8 cellular contexts compared by ENCODE assay signal in genomic region chr19:40464059-40465024, GRCh38. TPM values are rescaled to one million over a fixed set of nuclear protein-coding genes. Genes with fewer than 3 reads are reported as not detected.
A peak's percentile ranks its signal among the peaks of the same experiment; 100 is the strongest.
DNase-seq lines count a peak whose midpoint lies in the region; ATAC-seq, FAIRE-seq and TF ChIP-seq lines count a peak whose summit lies in the region.

No MANE protein-coding gene starts in this region.

- peak overlapping the region; percentile 50 to 77 (median 62) for H3K4me3 ChIP-seq in pancreas
- H3K4me3 ChIP-seq in tibial artery, result peak overlapping the region; percentile 67 to 82

- peak; percentile 66 to 92 (median 88) for TF ChIP-seq CTCF in pancreas (IDR thresholded peaks at IDR 0.05)
- peak; percentile 85 for TF ChIP-seq CTCF in tibial artery (IDR thresholded peaks at IDR 0.05)

- peaks cover 24% of the 10 kb centered on the region for H3K4me1 Mint-ChIP-seq in activated naive CD8-positive, alpha-beta T cell treated with anti-CD3 and anti-CD28 coated beads, Interleukin-2, amount 10 ng/mL, durations not matched to agents 7 days and 5 days

- no peaks in the 10 kb centered on the region for H3K36me3 Mint-ChIP-seq in activated naive CD8-positive, alpha-beta T cell treated with anti-CD3 and anti-CD28 coated beads, Interleukin-2, amount 10 ng/mL, durations not matched to agents 7 days and 5 days

- H3K9me3 Mint-ChIP-seq in activated naive CD8-positive, alpha-beta T cell treated with anti-CD3 and anti-CD28 coated beads, Interleukin-2, amount 10 ng/mL, durations not matched to agents 7 days and 5 days, result no peaks in the 10 kb centered on the region

- no peak for FAIRE-seq in pancreas (lab: Jason Lieb, UNC)

- peaks cover 21% of the 10 kb centered on the region for H3K27me3 Mint-ChIP-seq in activated naive CD8-positive, alpha-beta T cell treated with anti-CD3 and anti-CD28 coated beads, Interleukin-2, amount 10 ng/mL, durations not matched to agents 7 days and 5 days

- H3K36me3 ChIP-seq in pancreas (no peaks in the 10 kb centered on the region), tibial artery (no peaks in the 10 kb centered on the region)

- DNase-seq in ELF-1 (ENCODE audit: low read depth, low spot score) (peak; percentile 88), MV-4-11 (lab: John Stamatoyannopoulos, UW) (peak; percentile 81), head of caudate nucleus (peak; percentile 62 to 94 (median 84)), pancreas (peak; percentile 82 to 97 (median 90)), tibial artery (peak; percentile 90 to 92)
- peak; percentile 73 for DNase-seq in activated naive CD8-positive, alpha-beta T cell treated with anti-CD3 and anti-CD28 coated beads, Interleukin-2, amount 10 ng/mL, durations not matched to agents 7 days and 5 days

- H3K27ac ChIP-seq in pancreas, result peak overlapping the region; percentile 57 to 91 (median 88)
- H3K27ac ChIP-seq in tibial artery, result peak overlapping the region; percentile 90 to 92

- 17 to 20% methylated on average over 11 of the region's 11 CpGs for WGBS in pancreas, 2 donors

- H3K9me3 ChIP-seq in pancreas, result no peaks in the 10 kb centered on the region
- H3K9me3 ChIP-seq in tibial artery, result no peaks in the 10 kb centered on the region

- H3K27me3 ChIP-seq in pancreas (no peaks in the 10 kb centered on the region), tibial artery (no peaks in the 10 kb centered on the region)

- POLR2A ChIA-PET in activated naive CD8-positive, alpha-beta T cell treated with anti-CD3 and anti-CD28 coated beads, Interleukin-2, amount 10 ng/mL, durations not matched to agents 7 days and 5 days (lab: Charles Lee), result interaction anchor here (0.6 to 1.9 kb wide), 5 partner anchors 21 to 1019 kb away, joined by 3 to 12 read pairs (median 4); partner anchors contain the start of gene SUPT5H

- intact Hi-C loops in head of caudate nucleus (cut with DNase I), result loop anchor here (5.0 kb wide), 1 partner anchor 68 kb away; no protein-coding TSS in a partner anchor
- intact Hi-C loops in pancreas (cut with DNase I), result no loop called here
- intact Hi-C loops in tibial artery (cut with DNase I; ENCODE audit: low total_unique reads), result loop anchor here (10.0 kb wide), 1 partner anchor 130 kb away; no protein-coding TSS in a partner anchor

- ATAC-seq in SK-N-SH treated with all-trans-retinoic acid at 6 μM for 48 hours, result peak; percentile 60
- no peak for ATAC-seq in activated naive CD8-positive, alpha-beta T cell treated with anti-CD3 and anti-CD28 coated beads, Interleukin-2, amount 10 ng/mL, durations not matched to agents 7 days and 5 days (ENCODE audit: low read depth)
- peak; percentile 51 to 71 (median 60) for ATAC-seq in pancreas
- no peak for ATAC-seq in GM19351 (IDR thresholded peaks at IDR 0.05; ENCODE audit: unreplicated experiment)

- H3K4me3 Mint-ChIP-seq in activated naive CD8-positive, alpha-beta T cell treated with anti-CD3 and anti-CD28 coated beads, Interleukin-2, amount 10 ng/mL, durations not matched to agents 7 days and 5 days, result peak overlapping the region; percentile 73

- H3K4me1 ChIP-seq in pancreas (peaks cover 3 to 19% (median 4%) of the 10 kb centered on the region in 3 donors), tibial artery (peaks cover 0 to 39% (median 30%) of the 10 kb centered on the region in 4 donors)

- peak overlapping the region; percentile 79 for H3K27ac Mint-ChIP-seq in activated naive CD8-positive, alpha-beta T cell treated with anti-CD3 and anti-CD28 coated beads, Interleukin-2, amount 10 ng/mL, durations not matched to agents 7 days and 5 days

TF ChIP-seq in SK-N-SH treated with all-trans-retinoic acid at 6 μM for 48 hours, 23 proteins besides CTCF, POLR2A, EP300 and RAD21 (continues in another document):
- no peak for TF ChIP-seq RARB (CRISPR knock-in tag; IDR thresholded peaks at IDR 0.05)
- no peak for TF ChIP-seq CSRNP3 (CRISPR knock-in tag; IDR thresholded peaks at IDR 0.05)
- no peak for TF ChIP-seq ISL1 (CRISPR knock-in tag; IDR thresholded peaks at IDR 0.05)
- no peak for TF ChIP-seq CSDC2 (CRISPR knock-in tag; IDR thresholded peaks at IDR 0.05)
- no peak for TF ChIP-seq GLIS3 (CRISPR knock-in tag; IDR thresholded peaks at IDR 0.05)
- no peak for TF ChIP-seq ESRRG (CRISPR knock-in tag; IDR thresholded peaks at IDR 0.05)
- no peak for TF ChIP-seq TSHZ2 (CRISPR knock-in tag; IDR thresholded peaks at IDR 0.05)
- TF ChIP-seq PPARA (CRISPR knock-in tag; IDR thresholded peaks at IDR 0.05; ENCODE audit: borderline replicate concordance), result no peak
- no peak for TF ChIP-seq TCF4 (CRISPR knock-in tag; IDR thresholded peaks at IDR 0.05; ENCODE audit: borderline replicate concordance)
- TF ChIP-seq ZFP30 (CRISPR knock-in tag; IDR thresholded peaks at IDR 0.05), result no peak
- TF ChIP-seq SNAI2 (CRISPR knock-in tag; IDR thresholded peaks at IDR 0.05), result no peak
- TF ChIP-seq ZC3H10 (CRISPR knock-in tag; IDR thresholded peaks at IDR 0.05), result no peak
- no peak for TF ChIP-seq OSR1 (CRISPR knock-in tag; IDR thresholded peaks at IDR 0.05)
- no peak for TF ChIP-seq PATZ1 (CRISPR knock-in tag; IDR thresholded peaks at IDR 0.05; ENCODE audit: borderline replicate concordance)
- TF ChIP-seq BACH2 (CRISPR knock-in tag; IDR thresholded peaks at IDR 0.05; ENCODE audit: borderline replicate concordance), result no peak

RNA-seq across cellular contexts. Expression of gene BLVRB, which starts 1.2 kb away (rescaled TPM):
- 10 to 100 TPM; 20.4 to 21.5 TPM for total RNA-seq in activated naive CD8-positive, alpha-beta T cell treated with anti-CD3 and anti-CD28 coated beads, Interleukin-2, amount 10 ng/mL, durations not matched to agents 7 days and 5 days
- total RNA-seq in pancreas, result 10 to 100 TPM; 24.1 to 39.9 (median 34.0) TPM
- polyA plus RNA-seq in pancreas, result 10 to 100 TPM; 47.6 to 49.4 TPM

RNA-seq across cellular contexts. Expression of gene SPTBN4, which starts 2.5 kb away (rescaled TPM):
- total RNA-seq in activated naive CD8-positive, alpha-beta T cell treated with anti-CD3 and anti-CD28 coated beads, Interleukin-2, amount 10 ng/mL, durations not matched to agents 7 days and 5 days, result under 1 TPM; 0.39 to 0.40 TPM
- 1 to 10 TPM; 1.0 to 2.5 (median 1.3) TPM for total RNA-seq in pancreas
- polyA plus RNA-seq in pancreas, result 10 to 100 TPM in 1 of 2 donors, 1 to 10 TPM in 1; 9.4 to 23.9 TPM

RNA-seq across cellular contexts. Expression of gene SERTAD3, which starts 20.2 kb away (rescaled TPM):
- 10 to 100 TPM; 12.9 to 13.5 TPM for total RNA-seq in activated naive CD8-positive, alpha-beta T cell treated with anti-CD3 and anti-CD28 coated beads, Interleukin-2, amount 10 ng/mL, durations not matched to agents 7 days and 5 days
- total RNA-seq in pancreas, result 10 to 100 TPM in 1 of 6 donors, 1 to 10 TPM in 5; 4.9 to 14.8 (median 7.6) TPM
- polyA plus RNA-seq in pancreas, result 10 to 100 TPM; 11.2 to 15.0 TPM

RNA-seq across cellular contexts. Expression of gene SERTAD1, which starts 38.5 kb away (rescaled TPM):
- 1 to 10 TPM; 7.3 to 7.9 TPM for total RNA-seq in activated naive CD8-positive, alpha-beta T cell treated with anti-CD3 and anti-CD28 coated beads, Interleukin-2, amount 10 ng/mL, durations not matched to agents 7 days and 5 days
- 1 to 10 TPM; 2.6 to 5.4 (median 3.9) TPM for total RNA-seq in pancreas
- polyA plus RNA-seq in pancreas, result 10 to 100 TPM in 1 of 2 donors, 1 to 10 TPM in 1; 6.4 to 11.9 TPM

RNA-seq across cellular contexts. Expression of gene PRX, which starts 51.2 kb away (rescaled TPM):
- 1 to 10 TPM; 2.3 to 2.5 TPM for total RNA-seq in activated naive CD8-positive, alpha-beta T cell treated with anti-CD3 and anti-CD28 coated beads, Interleukin-2, amount 10 ng/mL, durations not matched to agents 7 days and 5 days
- total RNA-seq in pancreas, result 1 to 10 TPM; 1.4 to 3.2 (median 2.3) TPM
- polyA plus RNA-seq in pancreas, result 1 to 10 TPM; 3.2 to 3.7 TPM

Comparison
In these comparisons a context has a peak if more than half of its experiments do, and no peak if none do; other contexts are left out.
1. ATAC-seq: peak in SK-N-SH treated with all-trans-retinoic acid at 6 μM for 48 hours (single experiment) and pancreas (4 of 4); none in activated naive CD8-positive, alpha-beta T cell treated with anti-CD3 and anti-CD28 coated beads, Interleukin-2, amount 10 ng/mL, durations not matched to agents 7 days and 5 days (single experiment) and GM19351 (single experiment).
2. intact Hi-C loops: an anchor here in head of caudate nucleus (5.0 kb wide) and tibial artery (10.0 kb wide); none called in pancreas.
3. Peak in every context shown above with its lines, with median percentiles within 50 percentile points of each other: DNase-seq.